14 cellular contexts compared by ENCODE assay signal in the genomic region with DNA sequence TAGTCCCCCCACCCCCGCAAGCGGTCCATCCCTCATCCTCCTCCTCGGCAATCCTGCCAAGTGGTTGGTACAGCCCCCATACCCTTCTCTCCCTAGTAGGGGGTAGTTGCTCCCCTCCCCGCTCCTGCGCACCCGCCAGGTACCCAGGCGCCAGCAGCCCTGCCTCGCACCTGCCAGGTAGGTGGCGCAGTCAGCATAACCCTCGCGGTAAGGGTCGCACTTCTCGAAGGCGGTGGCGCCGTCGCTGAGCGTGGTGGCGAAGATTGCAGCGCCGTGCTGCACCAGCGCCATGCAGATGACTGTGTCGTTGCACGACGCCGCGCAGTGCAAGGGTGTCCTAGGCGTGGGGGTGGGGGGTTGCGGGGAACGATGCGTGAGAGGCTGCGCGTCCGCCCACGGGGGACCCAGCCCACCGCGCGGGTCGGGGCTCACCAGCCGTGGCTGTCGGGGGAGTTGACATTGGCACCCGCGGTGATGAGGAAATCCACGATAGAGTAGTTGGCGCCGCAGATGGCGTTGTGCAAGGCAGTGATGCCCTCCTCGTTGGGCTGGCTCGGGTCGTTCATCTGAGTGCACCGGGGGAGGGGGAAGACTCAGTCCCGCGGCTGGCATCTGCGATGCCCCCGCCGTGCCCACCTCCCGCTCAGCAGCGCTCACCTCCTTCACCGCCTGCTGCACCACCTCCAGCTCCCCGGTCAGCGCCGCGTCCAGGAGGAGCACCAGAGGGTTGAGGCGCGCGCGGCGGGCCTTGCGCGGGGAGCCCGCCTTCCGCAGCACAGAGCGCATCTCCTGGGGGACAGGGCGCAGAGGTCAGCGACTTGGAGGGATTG. TPM values are rescaled to one million over a fixed set of nuclear protein-coding genes. Genes with fewer than 3 reads are reported as not detected.
DNase-seq lines count a peak whose midpoint lies in the region; ATAC-seq, FAIRE-seq and TF ChIP-seq lines count a peak whose summit lies in the region.
"Had no signal": no experiment of that assay in that cellular context is flagged by ENCODE, and none has a peak within 500 bp of the region (broad histone marks: within the 10 kb centered on the region; RNA-seq: fewer than 3 reads in every experiment).

No MANE protein-coding gene starts in this region.

- BruUV-seq in K562 (replicated peaks; lab: Mats Ljungman, UMichigan): no TSS peak

- H3K27ac Mint-ChIP-seq in type B pancreatic cell: no peak overlapping the region

- intact Hi-C loops in K562 (cut with micrococcal nuclease): no loop called here
- intact Hi-C loops in right lobe of liver (cut with DNase I): no loop called here

- TF ChIP-seq POLR2A in K562 (conservative IDR thresholded peaks at IDR 0.05) (no peak), right lobe of liver (IDR thresholded peaks at IDR 0.05) (no peak), suprapubic skin (IDR thresholded peaks at IDR 0.05) (no peak), H54 (IDR thresholded peaks at IDR 0.05; ENCODE audit: low read depth, low read length) (no peak)

- H3K9me3 ChIP-seq in HUES6 (ENCODE audit: control insufficient read depth, insufficient read depth, low read depth, low read length): no peaks in the 10 kb centered on the region
- no peaks in the 10 kb centered on the region for H3K9me3 ChIP-seq in K562 (replicated peaks; ENCODE audit: control insufficient read depth, insufficient read depth, low read depth, low read length)
- H3K9me3 ChIP-seq in right lobe of liver: no peaks in the 10 kb centered on the region
- no peaks in the 10 kb centered on the region for H3K9me3 ChIP-seq in suprapubic skin
- H3K9me3 ChIP-seq: adrenal gland; BLaER1 treated with 17β-estradiol and CSF1 and Interleukin-3, amounts not matched to agents 10 nM and 100 nM had no signal

- no peak for TF ChIP-seq EP300 in K562 (IDR thresholded peaks at IDR 0.05; ENCODE audit: low read length)
- TF ChIP-seq EP300 in suprapubic skin (IDR thresholded peaks at IDR 0.05): no peak

- no peak overlapping the region for H3K4me2 ChIP-seq in K562 (ENCODE audit: insufficient read depth, low read length)
- H3K4me2 ChIP-seq: BLaER1 treated with 17β-estradiol and CSF1 and Interleukin-3, amounts not matched to agents 10 nM and 100 nM had no signal

- DNase-seq in K562 (ENCODE audit: extremely low read depth in 1 of 4, low spot score in 3 of 4) (peak in 2 of 4 experiments; percentile 6 to 10), right lobe of liver (no peak), suprapubic skin (ENCODE audit: low spot score in 2 of 2) (no peak), H54 (ENCODE audit: insufficient read length, low spot score) (no peak), A172 (ENCODE audit: low spot score) (no peak), type B pancreatic cell (ENCODE audit: extremely low spot score, unreplicated experiment) (no peak)
- DNase-seq: activated CD8-positive, alpha-beta memory T cell treated with anti-CD3 and anti-CD28 coated beads, Interleukin-2, amount 50 U/mL, for 48 hours; NCI-H2081 treated with DMSO at 0.1 percent for 48 hours had no signal

- H3K9ac ChIP-seq in HUES6 (ENCODE audit: low read length): no peak overlapping the region
- H3K9ac ChIP-seq in K562 (ENCODE audit: insufficient read depth in 1 of 2, low read depth in 2 of 2, low read length in 2 of 2): no peak overlapping the region
- H3K9ac ChIP-seq: BLaER1 treated with 17β-estradiol and CSF1 and Interleukin-3, amounts not matched to agents 10 nM and 100 nM had no signal

- no peak for TF ChIP-seq RAD21 in K562 (CRISPR knock-in tag; conservative IDR thresholded peaks at IDR 0.05 in 1 of 2, IDR thresholded peaks at IDR 0.05 in 1 of 2)

- no peaks in the 10 kb centered on the region for H3K9me3 Mint-ChIP-seq in type B pancreatic cell

- H3K27me3 Mint-ChIP-seq in type B pancreatic cell: peaks cover 5% of the 10 kb centered on the region

- no peaks in the 10 kb centered on the region for H3K36me3 ChIP-seq in ACC112 (ENCODE audit: insufficient read depth, low read length)
- H3K36me3 ChIP-seq in HUES6 (ENCODE audit: control insufficient read depth, insufficient read depth, low read length): peaks cover 6% of the 10 kb centered on the region; the same call in 1 of the 2 replicates
- H3K36me3 ChIP-seq in K562 (ENCODE audit: control insufficient read depth, insufficient read depth, low read length): no peaks in the 10 kb centered on the region
- no peaks in the 10 kb centered on the region for H3K36me3 ChIP-seq in right lobe of liver
- peaks cover 8% of the 10 kb centered on the region for H3K36me3 ChIP-seq in suprapubic skin
- H3K36me3 ChIP-seq: adrenal gland; BLaER1 treated with 17β-estradiol and CSF1 and Interleukin-3, amounts not matched to agents 10 nM and 100 nM had no signal

- TF ChIP-seq CTCF in K562 (IDR thresholded peaks at IDR 0.05 in 2 of 3, conservative IDR thresholded peaks at IDR 0.05 in 1 of 3; ENCODE audit: insufficient read depth in 2 of 3, low read depth in 1 of 3, low read length in 3 of 3) (no peak), right lobe of liver (IDR thresholded peaks at IDR 0.05) (no peak), suprapubic skin (IDR thresholded peaks at IDR 0.05) (no peak), type B pancreatic cell (conservative IDR thresholded peaks at IDR 0.05) (no peak)

- no peak overlapping the region for H3K4me3 Mint-ChIP-seq in type B pancreatic cell

- no peaks in the 10 kb centered on the region for H4K20me1 ChIP-seq in K562 (replicated peaks; ENCODE audit: control insufficient read depth, insufficient read depth, low read length)
- H4K20me1 ChIP-seq: BLaER1 treated with 17β-estradiol and CSF1 and Interleukin-3, amounts not matched to agents 10 nM and 100 nM had no signal

- H3K4me3 ChIP-seq in ACC112 (ENCODE audit: low read depth, low read length) (peak overlapping the region; percentile 33; the same call in 1 of the 2 replicates), HUES6 (ENCODE audit: low read depth, low read length) (peak overlapping the region; percentile 36; the same call in 1 of the 2 replicates), K562 (no peak overlapping the region), right lobe of liver (no peak overlapping the region), suprapubic skin (no peak overlapping the region)
- H3K4me3 ChIP-seq: adrenal gland; BLaER1 treated with 17β-estradiol and CSF1 and Interleukin-3, amounts not matched to agents 10 nM and 100 nM; skin epidermis had no signal

- H3K27ac ChIP-seq in ACC112 (ENCODE audit: low read depth, low read length) (no peak overlapping the region), HUES6 (ENCODE audit: low read depth, low read length) (no peak overlapping the region), K562 (ENCODE audit: extremely low read depth, low read depth, low read length) (no peak overlapping the region), right lobe of liver (no peak overlapping the region), suprapubic skin (no peak overlapping the region)
- H3K27ac ChIP-seq: adrenal gland; BLaER1 treated with 17β-estradiol and CSF1 and Interleukin-3, amounts not matched to agents 10 nM and 100 nM; skin epidermis had no signal

- H2AFZ ChIP-seq in ACC112 (ENCODE audit: low read length, unreplicated experiment) (no peak overlapping the region), K562 (ENCODE audit: low read depth, low read length) (no peak overlapping the region)

- WGBS in K562 (ENCODE audit: insufficient coverage, low coverage, missing lambda C conversion rate): 55% methylated on average over 44 of the region's 75 CpGs
- WGBS in right lobe of liver (ENCODE audit: insufficient coverage, low coverage, low lambda C conversion rate, missing lambda C conversion rate): 19% methylated on average over 12 of the region's 75 CpGs
- WGBS in suprapubic skin: 51% methylated on average over 28 of the region's 75 CpGs

- no peaks in the 10 kb centered on the region for H3K4me1 Mint-ChIP-seq in type B pancreatic cell (ENCODE audit: unreplicated experiment)

- CTCF ChIA-PET in K562 (lab: Yijun Ruan, JAX; ENCODE audit: low intra/inter-chr PET ratio): no interaction called here

- ATAC-seq in K562: no peak
- ATAC-seq in right lobe of liver: peak; percentile 28 to 62 (median 48)
- ATAC-seq: Panc1 had no signal

- no peaks in the 10 kb centered on the region for H3K36me3 Mint-ChIP-seq in type B pancreatic cell

- H3K27me3 ChIP-seq in ACC112 (ENCODE audit: insufficient read depth, low read length): no peaks in the 10 kb centered on the region
- peaks cover 17% of the 10 kb centered on the region for H3K27me3 ChIP-seq in HUES6 (ENCODE audit: control insufficient read depth, insufficient read depth, low read length)
- H3K27me3 ChIP-seq in K562 (ENCODE audit: control insufficient read depth in 2 of 2, insufficient read depth in 2 of 2, low read length in 2 of 2): peaks cover 0 to 14% of the 10 kb centered on the region in 2 experiments; a peak in 3 of 5 replicates
- no peaks in the 10 kb centered on the region for H3K27me3 ChIP-seq in right lobe of liver
- peaks cover 20% of the 10 kb centered on the region for H3K27me3 ChIP-seq in suprapubic skin

- POLR2A ChIA-PET in K562 (lab: Yijun Ruan, JAX): interaction anchor here (0.7 kb wide), 1 partner anchor 11 kb away, joined by 3 read pairs; no protein-coding TSS in a partner anchor

- in situ Hi-C loops in K562 (cut with MboI): no loop called here

- no peaks in the 10 kb centered on the region for H3K9me1 ChIP-seq in K562 (ENCODE audit: control insufficient read depth, insufficient read depth, low read length)

- H3K4me1 ChIP-seq in ACC112 (ENCODE audit: control insufficient read depth, insufficient read depth, low read length, unreplicated experiment) (peaks cover 8% of the 10 kb centered on the region), HUES6 (ENCODE audit: control insufficient read depth, insufficient read depth, low read length) (no peaks in the 10 kb centered on the region), K562 (replicated peaks in 1 of 2; ENCODE audit: control insufficient read depth in 2 of 2, insufficient read depth in 2 of 2, low read length in 2 of 2) (peaks cover 0 to 20% of the 10 kb centered on the region in 2 experiments; a peak in 2 of 5 replicates), right lobe of liver (peaks cover 0 to 5% (median 0%) of the 10 kb centered on the region in 4 donors), suprapubic skin (peaks cover 9% of the 10 kb centered on the region)

- no peak for FAIRE-seq in K562 (lab: Jason Lieb, UNC)
- FAIRE-seq in H54 (lab: Jason Lieb, UNC): no peak

- H3K79me2 ChIP-seq in ACC112 (ENCODE audit: control insufficient read depth, insufficient read depth, low read length, unreplicated experiment) (no peaks in the 10 kb centered on the region), K562 (ENCODE audit: control insufficient read depth, insufficient read depth, low read length) (no peaks in the 10 kb centered on the region)

RNA-seq across cellular contexts. Expression of a gene that starts 15.2 kb away (rescaled TPM):
- total RNA-seq in K562 (2011; cell fraction: chromatin; rRNA removed; ENCODE audit: low replicate concordance): 133 and 285 TPM in 2 replicates
- 121 and 134 TPM in 2 replicates for total RNA-seq in K562 (2011; cell fraction: nucleolus; rRNA removed)
- total RNA-seq in K562 (2011; cell fraction: nucleoplasm; rRNA removed): 92.9 and 95.2 TPM in 2 replicates
- 26.4 and 29.8 TPM in 2 replicates for total RNA-seq in K562 (2014; rRNA removed)
- total RNA-seq in K562 (2014; rRNA removed; fragmentation: Illumina TruSeq; extraction: Trizol): 12.0 and 15.0 TPM in 2 replicates
- total RNA-seq in K562 (2015; rRNA removed; fragmentation: Illumina TruSeq; extraction: Trizol): 12.9 and 13.9 TPM in 2 replicates
- total RNA-seq in K562 (2021): 55.9 and 57.7 TPM in 2 replicates
- 23.4 and 52.4 TPM in 2 replicates for polyA plus RNA-seq in K562 (2011; rRNA removed)
- polyA plus RNA-seq in K562 (2011; cell fraction: cytosol; rRNA removed): 23.5 and 48.2 TPM in 2 replicates
- polyA plus RNA-seq in K562 (2011; cell fraction: nucleus; rRNA removed): 142 and 172 TPM in 2 replicates
- polyA plus RNA-seq in K562 (2012): 37.7 and 45.1 TPM in 2 replicates
- 28.5 and 32.7 TPM in 2 replicates for polyA plus RNA-seq in K562 (2014; fragmentation: Illumina TruSeq; extraction: Trizol)
- polyA plus RNA-seq in K562 (2014; fragmentation: Nextera tagmentation; extraction: Ambion mirVana): 1 to 10 TPM; 2.2 to 2.4 TPM
- polyA plus RNA-seq in K562 (2014; rRNA removed): 31.1 and 31.6 TPM in 2 replicates
- polyA minus RNA-seq in K562 (2011; rRNA and poly(A)+ RNA removed): 51.5 and 54.5 TPM in 2 replicates
- 26.8 and 33.6 TPM in 2 replicates for polyA minus RNA-seq in K562 (2011; cell fraction: cytosol; rRNA and poly(A)+ RNA removed)
- 37.0 and 57.0 TPM in 2 replicates for polyA minus RNA-seq in K562 (2011; cell fraction: nucleus; rRNA and poly(A)+ RNA removed)
- 10 to 100 TPM in 5 of 6 experiments, 1 to 10 TPM in 1; 9.8 to 13.7 (median 11.3) TPM for total RNA-seq in right lobe of liver
- total RNA-seq in suprapubic skin: 10 to 100 TPM; 10.2 to 22.3 (median 14.1) TPM
- total RNA-seq in A172 (2014; rRNA removed; shearing (Covaris generic)): 19.5 and 23.1 TPM in 2 replicates
- total RNA-seq in type B pancreatic cell (ENCODE audit: low replicate concordance): 26.9 and 55.8 TPM in 2 replicates

RNA-seq across cellular contexts. Expression of a gene that starts 19.3 kb away (rescaled TPM):
- total RNA-seq in K562 (2011; cell fraction: chromatin; rRNA removed; ENCODE audit: low replicate concordance): 13.7 and 25.0 TPM in 2 replicates
- total RNA-seq in K562 (2011; cell fraction: nucleolus; rRNA removed): 14.5 and 17.6 TPM in 2 replicates
- total RNA-seq in K562 (2011; cell fraction: nucleoplasm; rRNA removed): 15.8 and 21.6 TPM in 2 replicates
- total RNA-seq in K562 (2014; rRNA removed) (2.3 TPM in 2 replicates), K562 (2014; rRNA removed; fragmentation: Illumina TruSeq; extraction: Trizol) (0.84 and 1.0 TPM in 2 replicates), K562 (2015; rRNA removed; fragmentation: Illumina TruSeq; extraction: Trizol) (0.83 and 0.94 TPM in 2 replicates), K562 (2021) (4.5 and 6.7 TPM in 2 replicates), right lobe of liver (10 to 100 TPM in 4 of 6 experiments, 1 to 10 TPM in 2; 6.9 to 22.9 (median 14.6) TPM), suprapubic skin (100 to 1,000 TPM; 195 to 597 (median 280) TPM), type B pancreatic cell (ENCODE audit: low replicate concordance) (38.6 and 110 TPM in 2 replicates)
- polyA plus RNA-seq in K562 (2011; rRNA removed) (2.0 and 6.6 TPM in 2 replicates), K562 (2014; fragmentation: Illumina TruSeq; extraction: Trizol) (2.7 and 3.6 TPM in 2 replicates), K562 (2014; fragmentation: Nextera tagmentation; extraction: Ambion mirVana) (under 1 TPM; 0.32 to 0.82 TPM), K562 (2014; rRNA removed) (1.7 and 3.7 TPM in 2 replicates)
- 2.6 and 3.5 TPM in 2 replicates for polyA plus RNA-seq in K562 (2011; cell fraction: cytosol; rRNA removed)
- polyA plus RNA-seq in K562 (2011; cell fraction: nucleus; rRNA removed): 16.5 and 21.1 TPM in 2 replicates
- 7.4 and 23.3 TPM in 2 replicates for polyA plus RNA-seq in K562 (2012)
- 1.6 and 2.6 TPM in 2 replicates for polyA minus RNA-seq in K562 (2011; rRNA and poly(A)+ RNA removed)
- 2.4 and 7.6 TPM in 2 replicates for polyA minus RNA-seq in K562 (2011; cell fraction: cytosol; rRNA and poly(A)+ RNA removed)
- polyA minus RNA-seq in K562 (2011; cell fraction: nucleus; rRNA and poly(A)+ RNA removed): 3.1 and 6.1 TPM in 2 replicates
- 19.9 and 27.8 TPM in 2 replicates for total RNA-seq in A172 (2014; rRNA removed; shearing (Covaris generic))

RNA-seq across cellular contexts. Expression of a gene that starts 20.8 kb away (rescaled TPM):
- total RNA-seq in K562 (2011; cell fraction: chromatin; rRNA removed; ENCODE audit: low replicate concordance): 7.5 and 14.6 TPM in 2 replicates
- total RNA-seq in K562 (2011; cell fraction: nucleolus; rRNA removed): 11.1 and 14.3 TPM in 2 replicates
- total RNA-seq in K562 (2011; cell fraction: nucleoplasm; rRNA removed): 9.8 and 10.3 TPM in 2 replicates
- total RNA-seq in K562 (2014; rRNA removed) (36.6 and 50.6 TPM in 2 replicates), K562 (2014; rRNA removed; fragmentation: Illumina TruSeq; extraction: Trizol) (19.7 and 22.7 TPM in 2 replicates), K562 (2015; rRNA removed; fragmentation: Illumina TruSeq; extraction: Trizol) (50.1 and 51.0 TPM in 2 replicates), K562 (2021) (27.4 and 32.1 TPM in 2 replicates), right lobe of liver (1 to 10 TPM; 1.3 to 4.5 (median 3.2) TPM), suprapubic skin (10 to 100 TPM in 2 of 4 donors, 1 to 10 TPM in 2; 4.7 to 12.2 (median 8.0) TPM), type B pancreatic cell (ENCODE audit: low replicate concordance) (7.2 and 9.5 TPM in 2 replicates)
- polyA plus RNA-seq in K562 (2011; rRNA removed) (8.5 and 9.7 TPM in 2 replicates), K562 (2014; fragmentation: Illumina TruSeq; extraction: Trizol) (32.6 and 37.4 TPM in 2 replicates), K562 (2014; fragmentation: Nextera tagmentation; extraction: Ambion mirVana) (1 to 10 TPM; 3.0 to 6.4 TPM), K562 (2014; rRNA removed) (29.2 and 31.7 TPM in 2 replicates)
- 11.0 and 17.1 TPM in 2 replicates for polyA plus RNA-seq in K562 (2011; cell fraction: cytosol; rRNA removed)
- 3.6 and 6.6 TPM in 2 replicates for polyA plus RNA-seq in K562 (2011; cell fraction: nucleus; rRNA removed)
- polyA plus RNA-seq in K562 (2012): 5.1 and 14.9 TPM in 2 replicates
- polyA minus RNA-seq in K562 (2011; rRNA and poly(A)+ RNA removed): 4.5 and 4.9 TPM in 2 replicates
- polyA minus RNA-seq in K562 (2011; cell fraction: cytosol; rRNA and poly(A)+ RNA removed): 12.2 and 12.9 TPM in 2 replicates
- polyA minus RNA-seq in K562 (2011; cell fraction: nucleus; rRNA and poly(A)+ RNA removed): 3.0 and 3.8 TPM in 2 replicates
- 15.2 TPM in 2 replicates for total RNA-seq in A172 (2014; rRNA removed; shearing (Covaris generic))

RNA-seq across cellular contexts. Expression of a gene that starts 38.1 kb away (rescaled TPM):
- 39.0 and 101 TPM in 2 replicates for total RNA-seq in K562 (2011; cell fraction: chromatin; rRNA removed; ENCODE audit: low replicate concordance)
- 64.0 and 74.7 TPM in 2 replicates for total RNA-seq in K562 (2011; cell fraction: nucleolus; rRNA removed)
- 56.7 and 74.6 TPM in 2 replicates for total RNA-seq in K562 (2011; cell fraction: nucleoplasm; rRNA removed)
- total RNA-seq in K562 (2014; rRNA removed): 87.1 and 89.4 TPM in 2 replicates
- total RNA-seq in K562 (2014; rRNA removed; fragmentation: Illumina TruSeq; extraction: Trizol): 31.1 and 37.7 TPM in 2 replicates
- total RNA-seq in K562 (2015; rRNA removed; fragmentation: Illumina TruSeq; extraction: Trizol): 49.9 and 57.3 TPM in 2 replicates
- total RNA-seq in K562 (2021): 75.1 and 75.5 TPM in 2 replicates
- polyA plus RNA-seq in K562 (2011; rRNA removed): 60.0 and 67.5 TPM in 2 replicates
- polyA plus RNA-seq in K562 (2011; cell fraction: cytosol; rRNA removed): 85.4 and 165 TPM in 2 replicates
- polyA plus RNA-seq in K562 (2011; cell fraction: nucleus; rRNA removed): 90.3 and 164 TPM in 2 replicates
- polyA plus RNA-seq in K562 (2012): 61.5 and 139 TPM in 2 replicates
- 70.3 and 86.8 TPM in 2 replicates for polyA plus RNA-seq in K562 (2014; fragmentation: Illumina TruSeq; extraction: Trizol)
- polyA plus RNA-seq in K562 (2014; fragmentation: Nextera tagmentation; extraction: Ambion mirVana): 10 to 100 TPM in 1 of 2 experiments, 1 to 10 TPM in 1; 9.3 to 17.0 TPM
- polyA plus RNA-seq in K562 (2014; rRNA removed): 92.6 and 95.8 TPM in 2 replicates
- polyA minus RNA-seq in K562 (2011; rRNA and poly(A)+ RNA removed): 19.6 and 33.4 TPM in 2 replicates
- 57.8 and 74.6 TPM in 2 replicates for polyA minus RNA-seq in K562 (2011; cell fraction: cytosol; rRNA and poly(A)+ RNA removed)
- 37.8 and 41.3 TPM in 2 replicates for polyA minus RNA-seq in K562 (2011; cell fraction: nucleus; rRNA and poly(A)+ RNA removed)
- total RNA-seq in right lobe of liver: 10 to 100 TPM; 19.2 to 29.4 (median 22.6) TPM
- 100 to 1,000 TPM; 102 to 120 (median 106) TPM for total RNA-seq in suprapubic skin
- total RNA-seq in A172 (2014; rRNA removed; shearing (Covaris generic)): 45.5 and 60.2 TPM in 2 replicates
- 57.3 and 71.8 TPM in 2 replicates for total RNA-seq in type B pancreatic cell (ENCODE audit: low replicate concordance)

RNA-seq across cellular contexts. Expression of a gene that starts 45.1 kb away (rescaled TPM):
- 0.86 and 1.9 TPM in 2 replicates for total RNA-seq in K562 (2011; cell fraction: chromatin; rRNA removed; ENCODE audit: low replicate concordance)
- 1.3 and 1.6 TPM in 2 replicates for total RNA-seq in K562 (2011; cell fraction: nucleolus; rRNA removed)
- total RNA-seq in K562 (2011; cell fraction: nucleoplasm; rRNA removed): 1.5 and 1.6 TPM in 2 replicates
- total RNA-seq in K562 (2014; rRNA removed): 1.2 and 1.3 TPM in 2 replicates
- 0.22 TPM in 1 of 2 replicates, not detected in the other for total RNA-seq in K562 (2014; rRNA removed; fragmentation: Illumina TruSeq; extraction: Trizol)
- 0.19 TPM in 1 of 2 replicates, not detected in the other for total RNA-seq in K562 (2015; rRNA removed; fragmentation: Illumina TruSeq; extraction: Trizol)
- total RNA-seq in K562 (2021): 0.56 and 0.71 TPM in 2 replicates
- polyA plus RNA-seq in K562 (2011; rRNA removed): 0.60 and 0.95 TPM in 2 replicates
- polyA plus RNA-seq in K562 (2011; cell fraction: cytosol; rRNA removed): 0.80 and 1.6 TPM in 2 replicates
- polyA plus RNA-seq in K562 (2011; cell fraction: nucleus; rRNA removed): 1.0 and 2.1 TPM in 2 replicates
- polyA plus RNA-seq in K562 (2012): 0.55 and 0.86 TPM in 2 replicates
- 0.21 and 0.43 TPM in 2 replicates for polyA plus RNA-seq in K562 (2014; fragmentation: Illumina TruSeq; extraction: Trizol)
- polyA plus RNA-seq in K562 (2014; fragmentation: Nextera tagmentation; extraction: Ambion mirVana): under 1 TPM in 1 of 2 experiments, not detected in 1; 0.03 TPM
- polyA plus RNA-seq in K562 (2014; rRNA removed): 0.58 and 0.90 TPM in 2 replicates
- polyA minus RNA-seq in K562 (2011; rRNA and poly(A)+ RNA removed): 0.15 and 0.35 TPM in 2 replicates
- 1.0 TPM in 1 of 2 replicates, not detected in the other for polyA minus RNA-seq in K562 (2011; cell fraction: cytosol; rRNA and poly(A)+ RNA removed)
- polyA minus RNA-seq in K562 (2011; cell fraction: nucleus; rRNA and poly(A)+ RNA removed): 0.22 TPM in 1 of 2 replicates, not detected in the other
- total RNA-seq in right lobe of liver: under 1 TPM in 2 of 6 experiments, not detected in 4; 0.22 to 0.26 TPM
- 100 to 1,000 TPM in 3 of 4 donors, 10 to 100 TPM in 1; 73.4 to 132 (median 109) TPM for total RNA-seq in suprapubic skin
- total RNA-seq in A172 (2014; rRNA removed; shearing (Covaris generic)): not detected in 2 replicates
- 4.9 and 12.8 TPM in 2 replicates for total RNA-seq in type B pancreatic cell (ENCODE audit: low replicate concordance)

Comparison
In these comparisons a context has a peak if more than half of its experiments do, and no peak if none do; other contexts are left out.
1. H3K4me3 ChIP-seq: peak in ACC112 (single experiment) and HUES6 (single experiment); none in K562 (single experiment), right lobe of liver (0 of 3) and suprapubic skin (single experiment).